14 cellular contexts compared by ENCODE assay signal in genomic region chr2:169509230-169509917, GRCh38.
DNase-seq lines count a peak whose midpoint lies in the region; ATAC-seq, FAIRE-seq and TF ChIP-seq lines count a peak whose summit lies in the region.
"Had no signal": no experiment of that assay in that cellular context is flagged by ENCODE, and none has a peak within 500 bp of the region (broad histone marks: within the 10 kb centered on the region; RNA-seq: fewer than 3 reads in every experiment).

Gene KLHL41 (plus strand): TSS chr2:169509702. CDS start chr2:169509779, 77 bp downstream.

- no peak for TF ChIP-seq CTCF in coronary artery (IDR thresholded peaks at IDR 0.05)

- ATAC-seq in GM19351 (IDR thresholded peaks at IDR 0.05; ENCODE audit: unreplicated experiment): no peak
- no peak for ATAC-seq in GM18858 (IDR thresholded peaks at IDR 0.05; ENCODE audit: unreplicated experiment)
- no peak for ATAC-seq in GM18517 (IDR thresholded peaks at IDR 0.05; ENCODE audit: unreplicated experiment)
- ATAC-seq: GM12878; stimulated activated memory B cell treated with anti-CD40 and anti-IgM and Interleukin-4, amounts not matched to agents 10 μg/mL and 1 μg/mL and 100 μg/mL, for 72 hours had no signal

- no peaks in the 10 kb centered on the region for H3K4me1 ChIP-seq in effector memory CD4-positive, alpha-beta T cell (ENCODE audit: control insufficient read depth, insufficient read depth, low read length, poor library complexity, severe bottlenecking)
- H3K4me1 ChIP-seq: BLaER1 had no signal

- H3K27ac ChIP-seq in coronary artery: peak within 1 kb of the TSS; percentile 5 to 14
- no peak within 1 kb of the TSS for H3K27ac ChIP-seq in effector memory CD4-positive, alpha-beta T cell (ENCODE audit: insufficient read depth, low read length, poor library complexity, severe bottlenecking)
- H3K27ac ChIP-seq: BLaER1 had no signal

- FAIRE-seq in islet of Langerhans (lab: Jason Lieb, UNC): peak; percentile 89
- FAIRE-seq: GM12878 had no signal

- no peaks in the 10 kb centered on the region for H3K36me3 ChIP-seq in effector memory CD4-positive, alpha-beta T cell (ENCODE audit: control insufficient read depth, insufficient read depth, low read length)
- H3K36me3 ChIP-seq: BLaER1 had no signal

- DNase-seq in AG08396 (ENCODE audit: low spot score) (peak; percentile 49), NCI-H2029 treated with DMSO at 0.1 percent for 48 hours (lab: John Stamatoyannopoulos, UW) (peak; percentile 23), coronary artery (ENCODE audit: low spot score) (no peak)
- DNase-seq in effector memory CD4-positive, alpha-beta T cell: no peak
- DNase-seq: activated CD4-positive, CD25-positive, alpha-beta regulatory T cell treated with anti-CD3 and anti-CD28 coated beads, Interleukin-2, amount 50 U/mL, for 72 hours; activated naive CD4-positive, alpha-beta T cell treated with anti-CD3 and anti-CD28 coated beads, Interleukin-2, amount 50 U/mL, for 16 hours had no signal

- no peaks in the 10 kb centered on the region for H3K9me3 ChIP-seq in effector memory CD4-positive, alpha-beta T cell (ENCODE audit: control insufficient read depth, low read length)

- H3K4me3 ChIP-seq in coronary artery: no peak within 1 kb of the TSS
- H3K4me3 ChIP-seq in effector memory CD4-positive, alpha-beta T cell (ENCODE audit: insufficient read depth, low read depth, low read length, poor library complexity, severe bottlenecking): no peak within 1 kb of the TSS
- H3K4me3 ChIP-seq: BLaER1, GM12878, skin epidermis had no signal

- H3K27me3 ChIP-seq in effector memory CD4-positive, alpha-beta T cell (replicated peaks; ENCODE audit: control insufficient read depth, insufficient read depth, low read length, poor library complexity, severe bottlenecking): no peaks in the 10 kb centered on the region
- H3K27me3 ChIP-seq: BLaER1 had no signal

Comparison
In these comparisons a context has a peak if more than half of its experiments do, and no peak if none do; other contexts are left out.
1. DNase-seq: peak in AG08396 (single experiment) and NCI-H2029 treated with DMSO at 0.1 percent for 48 hours (single experiment); none in coronary artery (single experiment) and effector memory CD4-positive, alpha-beta T cell (0 of 3).